ENCODE assay signal across 11 cellular contexts in the genomic region with DNA sequence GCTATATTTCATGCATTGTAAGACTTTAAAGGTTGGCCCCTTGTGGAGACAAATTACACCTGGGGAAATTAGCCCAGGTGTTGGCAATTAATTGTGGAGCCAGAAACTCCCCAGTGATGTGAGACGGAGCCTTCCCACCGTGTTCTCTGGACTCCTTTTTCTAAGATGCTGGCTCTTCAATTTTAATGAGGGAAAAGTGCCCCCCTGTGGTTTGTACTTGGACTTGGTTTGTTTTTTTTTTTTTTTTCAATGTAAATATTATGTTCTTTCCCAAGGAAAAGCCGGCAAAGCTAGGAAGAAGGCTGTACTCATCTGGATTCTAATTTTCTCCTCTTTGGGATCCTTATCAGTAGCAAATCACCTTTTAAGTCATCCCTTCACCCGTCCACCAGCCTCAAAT. TPM values are rescaled to one million over a fixed set of nuclear protein-coding genes. Genes with fewer than 3 reads are reported as not detected.
DNase-seq lines count a peak whose midpoint lies in the region; ATAC-seq and TF ChIP-seq lines count a peak whose summit lies in the region.
"Had no signal": no experiment of that assay in that cellular context is flagged by ENCODE, and none has a peak within 500 bp of the region (broad histone marks: within the 10 kb centered on the region; RNA-seq: fewer than 3 reads in every experiment).

No MANE protein-coding gene starts in this region.

- no peak for TF ChIP-seq POLR2A in thyroid gland (IDR thresholded peaks at IDR 0.05)

- H3K4me3 ChIP-seq in thyroid gland (replicated peaks in 1 of 3): no peak overlapping the region

- 32% methylated on average over 4 of the region's 4 CpGs for WGBS in thyroid gland, 2 donors

- no peaks in the 10 kb centered on the region for H3K4me1 ChIP-seq in thyroid gland

- DNase-seq in Daoy (ENCODE audit: low read depth) (peak; percentile 10), left kidney (ENCODE audit: low read depth, low spot score) (peak; percentile 32), thyroid gland (no peak), anterior cingulate cortex (lab: John Stamatoyannopoulos, UW) (no peak), cerebellar nuclear complex (lab: John Stamatoyannopoulos, UW) (no peak)
- DNase-seq: activated CD8-positive, alpha-beta memory T cell treated with anti-CD3 and anti-CD28 coated beads, Interleukin-2, amount 50 U/mL, for 4 hours; NCI-H1694 had no signal

- no peaks in the 10 kb centered on the region for H3K27me3 ChIP-seq in thyroid gland

- no peak for ATAC-seq in HG03175 (IDR thresholded peaks at IDR 0.05; ENCODE audit: unreplicated experiment)

- no peak overlapping the region for H3K27ac ChIP-seq in VCaP
- no peak overlapping the region for H3K27ac ChIP-seq in thyroid gland
- H3K27ac ChIP-seq: epithelial cell of prostate had no signal

- TF ChIP-seq CTCF in LNCAP (IDR thresholded peaks at IDR 0.05) (peak; percentile 41; the same call in 1 of the 2 replicates), VCaP (conservative IDR thresholded peaks at IDR 0.05) (peak; percentile 60), thyroid gland (IDR thresholded peaks at IDR 0.05) (no peak)

- H3K9me3 ChIP-seq in thyroid gland: no peaks in the 10 kb centered on the region

- no peaks in the 10 kb centered on the region for H3K36me3 ChIP-seq in thyroid gland

- intact Hi-C loops in thyroid gland (cut with DNase I): no loop called here

RNA-seq across cellular contexts. Expression of a gene that starts 20.2 kb away (rescaled TPM):
- 0.91 and 1.2 TPM in 2 replicates for total RNA-seq in Daoy (2014; rRNA removed; shearing (Covaris generic))
- total RNA-seq in thyroid gland: 1 to 10 TPM in 3 of 4 donors, under 1 TPM in 1; 0.45 to 5.6 (median 1.5) TPM

Comparison
In these comparisons a context has a peak if more than half of its experiments do, and no peak if none do; other contexts are left out.
1. DNase-seq: peak in Daoy (single experiment) and left kidney (single experiment); none in thyroid gland (0 of 2), anterior cingulate cortex (0 of 58) and cerebellar nuclear complex (0 of 2).
2. CTCF ChIP-seq: peak in LNCAP (single experiment) and VCaP (single experiment); none in thyroid gland (0 of 6).